In the genomic region with DNA sequence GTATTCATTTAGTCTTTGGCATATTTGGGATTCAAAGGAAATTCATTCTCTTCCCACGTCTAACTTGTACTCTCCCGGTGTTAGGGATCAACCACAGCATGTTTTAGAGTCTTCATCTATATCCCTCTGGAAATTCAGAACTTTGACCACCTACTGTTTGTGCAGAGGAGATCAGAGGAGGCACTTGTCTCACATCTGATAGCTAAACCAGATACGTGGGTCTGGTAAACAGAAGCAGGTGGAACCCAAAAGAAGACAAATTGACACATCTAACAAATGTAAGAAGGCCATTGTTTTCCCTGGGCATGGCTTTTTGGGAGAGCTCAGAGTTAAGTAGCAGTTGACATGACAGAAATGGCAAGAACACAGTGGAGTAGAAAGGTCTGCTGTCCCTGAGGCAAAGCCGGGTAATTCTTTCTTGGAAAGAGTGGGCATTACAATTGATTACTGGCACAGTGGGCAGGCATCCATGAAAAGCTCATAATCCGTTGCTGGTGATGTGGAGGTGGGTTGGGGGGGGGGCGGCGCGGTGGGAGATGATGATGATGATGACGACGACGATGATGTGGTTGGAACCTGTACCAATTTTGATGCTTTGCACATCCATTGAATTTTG, we compare ENCODE assay signal across 28 cellular contexts. TPM values are rescaled to one million over a fixed set of nuclear protein-coding genes. Genes with fewer than 3 reads are reported as not detected.
A peak's percentile ranks its signal among the peaks of the same experiment; 100 is the strongest.
DNase-seq lines count a peak whose midpoint lies in the region; TF ChIP-seq lines count a peak whose summit lies in the region.
"Had no signal": no experiment of that assay in that cellular context is flagged by ENCODE, and none has a peak within 500 bp of the region (broad histone marks: within the 10 kb centered on the region; RNA-seq: fewer than 3 reads in every experiment).

No MANE protein-coding gene starts in this region.

- H3K4me3 ChIP-seq in Peyer's patch (no peak overlapping the region), hepatocyte (no peak overlapping the region), transverse colon (no peak overlapping the region)
- H3K4me3 ChIP-seq: GM23248, K562, SJSA1 had no signal

- H4K20me1 ChIP-seq in hepatocyte (ENCODE audit: insufficient read depth, poor library complexity, severe bottlenecking): no peaks in the 10 kb centered on the region

- WGBS in hepatocyte (ENCODE audit: low lambda C conversion rate, missing lambda C conversion rate): 69% methylated on average over 9 of the region's 11 CpGs
- 70% methylated on average over 6 to 11 of the region's 11 CpGs for WGBS in transverse colon (ENCODE audit: low coverage in 1 of 2), 2 donors

- no peaks in the 10 kb centered on the region for H3K36me3 ChIP-seq in Peyer's patch
- no peaks in the 10 kb centered on the region for H3K36me3 ChIP-seq in hepatocyte (replicated peaks; ENCODE audit: insufficient read depth, low read depth)
- no peaks in the 10 kb centered on the region for H3K36me3 ChIP-seq in transverse colon
- H3K36me3 ChIP-seq: SJSA1 had no signal

- H3K4me1 ChIP-seq in Peyer's patch (peaks cover 0 to 22% (median 2%) of the 10 kb centered on the region in 4 donors), hepatocyte (ENCODE audit: insufficient read depth) (peaks cover 20% of the 10 kb centered on the region), transverse colon (peaks cover 3 to 76% (median 26%) of the 10 kb centered on the region in 4 donors)
- H3K4me1 ChIP-seq: SJSA1 had no signal

- H2AFZ ChIP-seq in hepatocyte: no peak overlapping the region
- H2AFZ ChIP-seq: GM23248 had no signal

- H3K27ac ChIP-seq in Peyer's patch: peak overlapping the region in 3 of 4 donors; percentile 57 to 81 (median 71)
- peak overlapping the region; percentile 79 for H3K27ac ChIP-seq in hepatocyte
- peak overlapping the region; percentile 67 to 80 (median 75) for H3K27ac ChIP-seq in transverse colon
- H3K27ac ChIP-seq: GM23248, SJSA1 had no signal

- no peaks in the 10 kb centered on the region for H3K9me2 ChIP-seq in hepatocyte (replicated peaks; ENCODE audit: insufficient read depth)

- intact Hi-C loops in transverse colon (cut with DNase I; ENCODE audit: low total_unique reads): no loop called here

- H3K9me3 ChIP-seq in Peyer's patch (no peaks in the 10 kb centered on the region), hepatocyte (ENCODE audit: low read depth) (no peaks in the 10 kb centered on the region), transverse colon (no peaks in the 10 kb centered on the region)
- H3K9me3 ChIP-seq: SJSA1 had no signal

- peak overlapping the region; percentile 58 for H3K4me2 ChIP-seq in hepatocyte

- H3K27me3 ChIP-seq in Peyer's patch: no peaks in the 10 kb centered on the region
- no peaks in the 10 kb centered on the region for H3K27me3 ChIP-seq in hepatocyte
- H3K27me3 ChIP-seq in transverse colon: no peaks in the 10 kb centered on the region
- H3K27me3 ChIP-seq: SJSA1 had no signal

- TF ChIP-seq CTCF in Peyer's patch (IDR thresholded peaks at IDR 0.05) (no peak), hepatocyte (IDR thresholded peaks at IDR 0.05; ENCODE audit: poor library complexity) (no peak), transverse colon (IDR thresholded peaks at IDR 0.05) (no peak)

- no peak for TF ChIP-seq EP300 in transverse colon (IDR thresholded peaks at IDR 0.05; ENCODE audit: low read depth)

- H3K79me2 ChIP-seq in hepatocyte: peaks cover 32% of the 10 kb centered on the region

- in situ Hi-C loops in transverse colon (cut with MboI; ENCODE audit: low pct_ligation_motif_present in 1 of 4, low pct_unique_long_range_greater_than_20kb in 1 of 4, low sequenced_read_pairs in 3 of 4): no loop called here

- no peak for TF ChIP-seq POLR2A in Peyer's patch (IDR thresholded peaks at IDR 0.05)
- no peak for TF ChIP-seq POLR2A in transverse colon (IDR thresholded peaks at IDR 0.05)

- peak; percentile 9 for DNase-seq in NCI-H2107 treated with DMSO at 0.1 percent for 48 hours (lab: John Stamatoyannopoulos, UW; ENCODE audit: unreplicated experiment)
- DNase-seq in NCI-H2107 (lab: John Stamatoyannopoulos, UW): no peak
- DNase-seq in Peyer's patch: no peak
- DNase-seq in hepatocyte (ENCODE audit: low spot score): no peak
- DNase-seq in transverse colon: no peak
- no peak for DNase-seq in NCI-H2227 (lab: John Stamatoyannopoulos, UW; ENCODE audit: unreplicated experiment)
- no peak for DNase-seq in NCI-H187 treated with DMSO at 0.1 percent for 48 hours (lab: John Stamatoyannopoulos, UW)
- DNase-seq: CD4-positive, CD25-positive, alpha-beta regulatory T cell; GM23248; H7; Kasumi-1; MV-4-11; NCI-H1105; NCI-H1436 treated with DMSO at 0.1 percent for 48 hours; NCI-H2029 treated with DMSO at 0.1 percent for 48 hours; NCI-H2171; NCI-H524; NCI-H82; NK-92 treated with Interleukin-12 subunit alpha and Interleukin-12 subunit beta, amount 100 ng/mL, for 24 hours; PC-3; Right ventricle myocardium superior had no signal

RNA-seq across cellular contexts. Expression of gene PIP5K1B, which starts 27.5 kb away (rescaled TPM):
- total RNA-seq in Peyer's patch: 10 to 100 TPM; 15.7 to 60.1 (median 54.4) TPM
- total RNA-seq in hepatocyte: 10.2 and 11.1 TPM in 2 replicates
- 2.5 and 3.7 TPM in 2 replicates for polyA plus RNA-seq in hepatocyte
- total RNA-seq in transverse colon: 100 to 1,000 TPM in 1 of 4 donors, 10 to 100 TPM in 3; 45.6 to 104 (median 76.0) TPM
- total RNA-seq: A172, GM23248, HT1080, M059J, PC-3, RPMI7951, SJSA1 had no signal
- polyA plus RNA-seq: BJ, GM23248 had no signal
